23 cellular contexts compared by ENCODE assay signal in genomic region chr11:92888701-92889100, GRCh38.
"Had no signal": no experiment of that assay in that cellular context is flagged by ENCODE, and none has a peak within 500 bp of the region (broad histone marks: within the 10 kb centered on the region; RNA-seq: fewer than 3 reads in every experiment).

No MANE protein-coding gene starts in this region.

- DNase-seq: activated CD4-positive, alpha-beta T cell treated with anti-CD3 and anti-CD28 coated beads for 1 hour; activated naive CD4-positive, alpha-beta T cell; activated T-cell treated with anti-CD3 and anti-CD28 coated beads, Interleukin-2, amount 50 U/mL, for 1 hour; colonic mucosa; dorsolateral prefrontal cortex; effector memory CD8-positive, alpha-beta T cell; esophagus squamous epithelium; heart right ventricle; kidney; lower lobe of right lung; naive thymus-derived CD4-positive, alpha-beta T cell; occipital lobe; retina; stimulated activated CD4-positive, alpha-beta T cell treated with anti-CD3 and anti-CD28 coated beads, Interleukin-4, amount 100 ng/mL, for 24 hours; stimulated activated naive CD4-positive, alpha-beta T cell treated with Interleukin-2 at 50 U/mL for 16 hours; T-helper 1 cell had no signal

- H3K27me3 Mint-ChIP-seq: activated naive CD8-positive, alpha-beta T cell; activated T-helper 17 cell treated with anti-CD3 and anti-CD28 coated beads, Interleukin-2, amount 50 U/mL, for 72 hours; effector memory CD8-positive, alpha-beta T cell; naive thymus-derived CD4-positive, alpha-beta T cell had no signal

- H3K27ac Mint-ChIP-seq: activated naive CD8-positive, alpha-beta T cell; activated T-helper 17 cell treated with anti-CD3 and anti-CD28 coated beads, Interleukin-2, amount 50 U/mL, for 72 hours; effector memory CD8-positive, alpha-beta T cell; naive thymus-derived CD4-positive, alpha-beta T cell; type B pancreatic cell had no signal

- H3K36me3 ChIP-seq: breast epithelium, colonic mucosa, esophagus squamous epithelium, heart right ventricle, lower lobe of right lung, thoracic aorta had no signal

- H3K36me3 Mint-ChIP-seq: activated naive CD8-positive, alpha-beta T cell; naive thymus-derived CD4-positive, alpha-beta T cell had no signal

- H3K9me3 Mint-ChIP-seq: activated T-helper 17 cell treated with anti-CD3 and anti-CD28 coated beads, Interleukin-2, amount 50 U/mL, for 72 hours; neural crest cell; type B pancreatic cell had no signal

- H3K4me1 Mint-ChIP-seq: activated T-helper 17 cell treated with anti-CD3 and anti-CD28 coated beads, Interleukin-2, amount 50 U/mL, for 72 hours had no signal

- H3K27ac ChIP-seq: breast epithelium, colonic mucosa, dorsolateral prefrontal cortex, esophagus squamous epithelium, heart right ventricle, lower lobe of right lung, thoracic aorta had no signal

- ATAC-seq: activated T-helper 17 cell treated with anti-CD3 and anti-CD28 coated beads, Interleukin-2, amount 50 U/mL, for 72 hours; effector memory CD8-positive, alpha-beta T cell; heart right ventricle; left lobe of liver; lower lobe of right lung; naive thymus-derived CD4-positive, alpha-beta T cell had no signal

- H3K4me3 ChIP-seq: breast epithelium, colonic mucosa, dorsolateral prefrontal cortex, esophagus squamous epithelium, heart right ventricle, lower lobe of right lung, thoracic aorta had no signal

- H3K4me3 Mint-ChIP-seq: activated naive CD8-positive, alpha-beta T cell; activated T-helper 17 cell treated with anti-CD3 and anti-CD28 coated beads, Interleukin-2, amount 50 U/mL, for 72 hours; effector memory CD8-positive, alpha-beta T cell; naive thymus-derived CD4-positive, alpha-beta T cell; neural crest cell; type B pancreatic cell had no signal

- H3K4me1 ChIP-seq: breast epithelium, colonic mucosa, esophagus squamous epithelium, heart right ventricle, lower lobe of right lung had no signal

- H3K27me3 ChIP-seq: breast epithelium, colonic mucosa, dorsolateral prefrontal cortex, esophagus squamous epithelium, heart right ventricle had no signal

- H3K9me3 ChIP-seq: breast epithelium, colonic mucosa, esophagus squamous epithelium, heart right ventricle, lower lobe of right lung, thoracic aorta had no signal
